22 cellular contexts compared by ENCODE assay signal in the genomic region with DNA sequence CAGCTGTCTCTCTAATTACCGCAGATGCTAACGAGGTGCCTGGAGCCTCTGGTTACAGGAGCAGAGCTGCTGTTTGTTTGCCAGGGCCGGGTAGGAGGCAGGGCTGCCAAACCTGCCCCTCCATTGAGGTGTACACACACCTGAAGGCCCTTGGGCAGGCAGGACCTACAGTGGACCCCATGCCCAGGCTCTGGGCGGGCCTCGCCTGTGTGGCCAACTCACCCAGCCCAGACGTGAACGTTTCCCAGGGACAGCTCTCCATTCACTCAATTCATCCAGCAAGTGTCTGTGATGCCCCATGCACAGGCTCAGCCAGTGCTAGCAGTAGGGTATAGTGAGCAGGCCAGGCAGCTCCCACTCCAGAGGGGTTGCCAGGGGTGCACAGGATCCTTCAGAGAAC.
"Had no signal": no experiment of that assay in that cellular context is flagged by ENCODE, and none has a peak within 500 bp of the region (broad histone marks: within the 10 kb centered on the region; RNA-seq: fewer than 3 reads in every experiment).

No MANE protein-coding gene starts in this region.

- H3K27ac Mint-ChIP-seq: memory B cell; natural killer cell; stimulated activated memory B cell treated with anti-CD40 and anti-IgM and Interleukin-4, amounts not matched to agents 10 μg/mL and 1 μg/mL and 100 μg/mL, for 72 hours; stimulated activated naive CD8-positive, alpha-beta T cell treated with anti-CD3 and anti-CD28 coated beads, Interleukin-15, Interleukin-2, amounts not matched to agents 100 ng/mL and 50 ng/mL, for 24 hours had no signal

- H3K36me3 ChIP-seq: ovary had no signal

- H3K27me3 Mint-ChIP-seq: effector memory CD8-positive, alpha-beta T cell; memory B cell; stimulated activated memory B cell treated with anti-CD40 and anti-IgM and Interleukin-4, amounts not matched to agents 10 μg/mL and 1 μg/mL and 100 μg/mL, for 72 hours; stimulated activated naive CD8-positive, alpha-beta T cell treated with anti-CD3 and anti-CD28 coated beads, Interleukin-15, Interleukin-2, amounts not matched to agents 100 ng/mL and 50 ng/mL, for 24 hours had no signal

- ATAC-seq: effector memory CD8-positive, alpha-beta T cell; left ventricle myocardium superior; lower lobe of right lung; natural killer cell; psoas muscle; right cardiac atrium; stimulated activated memory B cell treated with anti-CD40 and anti-IgM and Interleukin-4, amounts not matched to agents 10 μg/mL and 1 μg/mL and 100 μg/mL, for 72 hours had no signal

- H3K4me1 ChIP-seq: esophagus squamous epithelium, lower lobe of right lung, psoas muscle, sigmoid colon, tibial nerve, upper lobe of left lung had no signal

- H3K9me3 ChIP-seq: esophagus squamous epithelium, lower lobe of right lung, ovary, psoas muscle, sigmoid colon, thoracic aorta, tibial nerve, upper lobe of left lung had no signal

- H3K4me3 ChIP-seq: coronary artery, esophagus squamous epithelium, lower lobe of right lung, ovary, psoas muscle, sigmoid colon, thoracic aorta, tibial nerve, upper lobe of left lung had no signal

- H3K27ac ChIP-seq: coronary artery, esophagus squamous epithelium, lower lobe of right lung, ovary, psoas muscle, sigmoid colon, thoracic aorta, tibial nerve, upper lobe of left lung had no signal

- H3K4me1 Mint-ChIP-seq: memory B cell; natural killer cell; stimulated activated memory B cell treated with anti-CD40 and anti-IgM and Interleukin-4, amounts not matched to agents 10 μg/mL and 1 μg/mL and 100 μg/mL, for 72 hours had no signal

- DNase-seq: effector memory CD8-positive, alpha-beta T cell; erythroblast; esophagus squamous epithelium; foreskin melanocyte; left ventricle myocardium superior; lower lobe of right lung; natural killer cell; nucleus accumbens; ovary; posterior cingulate gyrus; psoas muscle; sigmoid colon; stimulated activated CD4-positive, alpha-beta T cell treated with anti-CD3 and anti-CD28 coated beads, Interleukin-2, amount 100 ng/mL, for 24 hours; stimulated activated CD4-positive, alpha-beta T cell treated with anti-CD3 and anti-CD28 coated beads, Interleukin-4, amount 100 ng/mL, for 4 hours had no signal

- H3K4me3 Mint-ChIP-seq: effector memory CD8-positive, alpha-beta T cell; memory B cell; natural killer cell; stimulated activated memory B cell treated with anti-CD40 and anti-IgM and Interleukin-4, amounts not matched to agents 10 μg/mL and 1 μg/mL and 100 μg/mL, for 72 hours; stimulated activated naive CD8-positive, alpha-beta T cell treated with anti-CD3 and anti-CD28 coated beads, Interleukin-15, Interleukin-2, amounts not matched to agents 100 ng/mL and 50 ng/mL, for 24 hours had no signal

- H3K27me3 ChIP-seq: esophagus squamous epithelium, ovary, sigmoid colon, tibial nerve, upper lobe of left lung had no signal

- H3K9me3 Mint-ChIP-seq: effector memory CD8-positive, alpha-beta T cell; memory B cell; natural killer cell; stimulated activated memory B cell treated with anti-CD40 and anti-IgM and Interleukin-4, amounts not matched to agents 10 μg/mL and 1 μg/mL and 100 μg/mL, for 72 hours; stimulated activated naive CD8-positive, alpha-beta T cell treated with anti-CD3 and anti-CD28 coated beads, Interleukin-15, Interleukin-2, amounts not matched to agents 100 ng/mL and 50 ng/mL, for 24 hours had no signal

- H3K36me3 Mint-ChIP-seq: natural killer cell had no signal
